1 cellular context compared by ENCODE assay signal in the genomic region with DNA sequence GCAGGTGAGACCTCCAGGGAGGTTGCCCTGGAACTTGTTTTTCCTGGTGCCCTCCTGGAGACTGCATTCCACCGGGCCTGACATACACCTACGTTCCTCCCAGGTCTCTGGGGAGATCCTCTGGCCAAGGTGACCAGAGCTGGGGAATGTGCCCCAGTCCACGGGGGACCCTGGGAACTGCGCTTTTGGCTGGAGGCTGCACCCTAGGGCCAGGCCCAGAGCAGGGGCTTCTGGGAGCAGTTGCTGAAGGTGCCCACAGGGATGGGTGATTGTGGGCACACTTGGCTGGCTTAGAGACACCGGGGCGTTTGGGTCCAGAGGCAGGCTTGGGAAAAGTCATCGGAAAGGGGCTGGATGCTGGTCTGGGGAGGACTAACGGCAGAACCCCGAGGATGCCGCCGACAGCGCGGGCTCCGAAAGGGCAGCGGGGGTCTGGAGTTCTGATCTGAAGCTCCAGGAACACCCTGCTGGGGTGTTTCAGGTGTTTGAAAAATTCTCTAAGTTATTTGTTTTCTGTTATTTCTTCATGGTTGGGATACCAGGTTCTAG.
TF ChIP-seq lines count a peak whose summit lies in the region.

No MANE protein-coding gene starts in this region.

TF ChIP-seq in HepG2, 621 proteins besides CTCF, POLR2A, EP300 and RAD21 (continued from another document):
- TF ChIP-seq, protein P1, sequence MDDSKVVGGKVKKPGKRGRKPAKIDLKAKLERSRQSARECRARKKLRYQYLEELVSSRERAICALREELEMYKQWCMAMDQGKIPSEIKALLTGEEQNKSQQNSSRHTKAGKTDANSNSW (CRISPR knock-in tag; IDR thresholded peaks at IDR 0.05; ENCODE audit: borderline replicate concordance), result no peak
- TF ChIP-seq NR2F2 (IDR thresholded peaks at IDR 0.05; ENCODE audit: borderline replicate concordance, low read depth) (no peak), RFX3 (CRISPR knock-in tag; IDR thresholded peaks at IDR 0.05) (no peak), ERF (CRISPR knock-in tag; IDR thresholded peaks at IDR 0.05) (no peak), ZKSCAN1 (IDR thresholded peaks at IDR 0.05; ENCODE audit: low read length) (no peak), SIX4 (CRISPR knock-in tag; IDR thresholded peaks at IDR 0.05) (no peak), SP1 (IDR thresholded peaks at IDR 0.05) (no peak), SP1 (CRISPR knock-in tag; IDR thresholded peaks at IDR 0.05) (no peak), FOXK2 (IDR thresholded peaks at IDR 0.05) (no peak), KLF11 (CRISPR knock-in tag; IDR thresholded peaks at IDR 0.05) (no peak), ZNF430 (CRISPR knock-in tag; IDR thresholded peaks at IDR 0.05) (no peak), HMG20A (CRISPR knock-in tag; IDR thresholded peaks at IDR 0.05; ENCODE audit: borderline replicate concordance) (no peak), ZNF367 (CRISPR knock-in tag; IDR thresholded peaks at IDR 0.05; ENCODE audit: borderline replicate concordance) (no peak), RBM39 (IDR thresholded peaks at IDR 0.05; ENCODE audit: low read depth, low read length, poor library complexity, severe bottlenecking) (no peak), ZNF460 (CRISPR knock-in tag; IDR thresholded peaks at IDR 0.05; ENCODE audit: borderline replicate concordance) (no peak), MAFF (IDR thresholded peaks at IDR 0.05; ENCODE audit: low read depth, low read length) (no peak), DMAP1 (CRISPR knock-in tag; IDR thresholded peaks at IDR 0.05) (0 out of 2 replicates have a peak, but pooled peaks have one; percentile 13), IKZF1 (IDR thresholded peaks at IDR 0.05) (no peak), MIER2 (CRISPR knock-in tag; IDR thresholded peaks at IDR 0.05) (no peak), PPARG (CRISPR knock-in tag; conservative IDR thresholded peaks at IDR 0.05) (no peak), ZMAT3 (CRISPR knock-in tag; conservative IDR thresholded peaks at IDR 0.05) (no peak), ZNF451 (CRISPR knock-in tag; IDR thresholded peaks at IDR 0.05) (no peak), ZSCAN21 (CRISPR knock-in tag; IDR thresholded peaks at IDR 0.05; ENCODE audit: borderline replicate concordance) (peak; percentile 44), RELA (CRISPR knock-in tag; IDR thresholded peaks at IDR 0.05) (no peak), LCORL (IDR thresholded peaks at IDR 0.05) (no peak), LCORL (CRISPR knock-in tag; IDR thresholded peaks at IDR 0.05) (no peak), MED8 (CRISPR knock-in tag; IDR thresholded peaks at IDR 0.05; ENCODE audit: insufficient replicate concordance) (no peak), SYNCRIP (IDR thresholded peaks at IDR 0.05; ENCODE audit: insufficient read depth, low read depth, low read length) (no peak), ZNF180 (CRISPR knock-in tag; IDR thresholded peaks at IDR 0.05; ENCODE audit: borderline replicate concordance, low read depth) (no peak), CHD4 (IDR thresholded peaks at IDR 0.05; ENCODE audit: borderline replicate concordance, low read length) (no peak), CCAR2 (optimal IDR thresholded peaks at IDR 0.05; ENCODE audit: low read depth, low read length) (no peak), KAT7 (CRISPR knock-in tag; IDR thresholded peaks at IDR 0.05; ENCODE audit: borderline replicate concordance) (no peak)
- TF ChIP-seq, protein P2, sequence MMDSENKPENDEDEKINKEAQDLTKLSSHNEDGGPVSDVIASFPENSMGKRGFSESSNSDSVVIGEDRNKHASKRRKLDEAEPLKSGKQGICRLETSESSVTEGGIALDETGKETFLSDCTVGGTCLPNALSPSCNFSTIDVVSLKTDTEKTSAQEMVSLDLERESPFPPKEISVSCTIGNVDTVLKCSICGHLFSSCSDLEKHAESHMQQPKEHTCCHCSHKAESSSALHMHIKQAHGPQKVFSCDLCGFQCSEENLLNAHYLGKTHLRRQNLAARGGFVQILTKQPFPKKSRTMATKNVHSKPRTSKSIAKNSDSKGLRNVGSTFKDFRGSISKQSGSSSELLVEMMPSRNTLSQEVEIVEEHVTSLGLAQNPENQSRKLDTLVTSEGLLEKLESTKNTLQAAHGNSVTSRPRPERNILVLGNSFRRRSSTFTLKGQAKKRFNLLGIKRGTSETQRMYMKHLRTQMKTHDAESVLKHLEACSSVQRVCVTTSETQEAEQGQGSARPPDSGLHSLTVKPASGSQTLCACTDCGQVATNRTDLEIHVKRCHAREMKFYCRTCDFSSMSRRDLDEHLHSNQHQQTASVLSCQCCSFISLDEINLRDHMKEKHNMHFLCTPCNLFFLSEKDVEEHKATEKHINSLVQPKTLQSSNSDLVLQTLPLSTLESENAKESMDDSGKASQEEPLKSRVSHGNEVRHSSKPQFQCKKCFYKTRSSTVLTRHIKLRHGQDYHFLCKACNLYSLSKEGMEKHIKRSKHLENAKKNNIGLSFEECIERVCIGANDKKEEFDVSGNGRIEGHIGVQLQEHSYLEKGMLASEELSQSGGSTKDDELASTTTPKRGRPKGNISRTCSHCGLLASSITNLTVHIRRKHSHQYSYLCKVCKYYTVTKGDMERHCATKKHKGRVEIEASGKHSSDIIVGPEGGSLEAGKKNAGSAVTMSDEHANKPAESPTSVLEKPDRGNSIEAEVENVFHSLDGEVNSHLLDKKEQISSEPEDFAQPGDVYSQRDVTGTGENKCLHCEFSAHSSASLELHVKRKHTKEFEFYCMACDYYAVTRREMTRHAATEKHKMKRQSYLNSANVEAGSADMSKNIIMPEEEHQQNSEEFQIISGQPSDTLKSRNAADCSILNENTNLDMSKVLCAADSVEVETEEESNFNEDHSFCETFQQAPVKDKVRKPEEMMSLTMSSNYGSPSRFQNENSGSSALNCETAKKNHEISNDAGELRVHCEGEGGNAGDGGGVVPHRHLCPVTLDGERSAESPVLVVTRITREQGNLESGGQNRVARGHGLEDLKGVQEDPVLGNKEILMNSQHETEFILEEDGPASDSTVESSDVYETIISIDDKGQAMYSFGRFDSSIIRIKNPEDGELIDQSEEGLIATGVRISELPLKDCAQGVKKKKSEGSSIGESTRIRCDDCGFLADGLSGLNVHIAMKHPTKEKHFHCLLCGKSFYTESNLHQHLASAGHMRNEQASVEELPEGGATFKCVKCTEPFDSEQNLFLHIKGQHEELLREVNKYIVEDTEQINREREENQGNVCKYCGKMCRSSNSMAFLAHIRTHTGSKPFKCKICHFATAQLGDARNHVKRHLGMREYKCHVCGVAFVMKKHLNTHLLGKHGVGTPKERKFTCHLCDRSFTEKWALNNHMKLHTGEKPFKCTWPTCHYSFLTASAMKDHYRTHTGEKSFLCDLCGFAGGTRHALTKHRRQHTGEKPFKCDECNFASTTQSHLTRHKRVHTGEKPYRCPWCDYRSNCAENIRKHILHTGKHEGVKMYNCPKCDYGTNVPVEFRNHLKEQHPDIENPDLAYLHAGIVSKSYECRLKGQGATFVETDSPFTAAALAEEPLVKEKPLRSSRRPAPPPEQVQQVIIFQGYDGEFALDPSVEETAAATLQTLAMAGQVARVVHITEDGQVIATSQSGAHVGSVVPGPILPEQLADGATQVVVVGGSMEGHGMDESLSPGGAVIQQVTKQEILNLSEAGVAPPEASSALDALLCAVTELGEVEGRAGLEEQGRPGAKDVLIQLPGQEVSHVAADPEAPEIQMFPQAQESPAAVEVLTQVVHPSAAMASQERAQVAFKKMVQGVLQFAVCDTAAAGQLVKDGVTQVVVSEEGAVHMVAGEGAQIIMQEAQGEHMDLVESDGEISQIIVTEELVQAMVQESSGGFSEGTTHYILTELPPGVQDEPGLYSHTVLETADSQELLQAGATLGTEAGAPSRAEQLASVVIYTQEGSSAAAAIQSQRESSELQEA (CRISPR knock-in tag; IDR thresholded peaks at IDR 0.05; ENCODE audit: not compliant biosample characterization), result no peak
- TF ChIP-seq, protein P3, sequence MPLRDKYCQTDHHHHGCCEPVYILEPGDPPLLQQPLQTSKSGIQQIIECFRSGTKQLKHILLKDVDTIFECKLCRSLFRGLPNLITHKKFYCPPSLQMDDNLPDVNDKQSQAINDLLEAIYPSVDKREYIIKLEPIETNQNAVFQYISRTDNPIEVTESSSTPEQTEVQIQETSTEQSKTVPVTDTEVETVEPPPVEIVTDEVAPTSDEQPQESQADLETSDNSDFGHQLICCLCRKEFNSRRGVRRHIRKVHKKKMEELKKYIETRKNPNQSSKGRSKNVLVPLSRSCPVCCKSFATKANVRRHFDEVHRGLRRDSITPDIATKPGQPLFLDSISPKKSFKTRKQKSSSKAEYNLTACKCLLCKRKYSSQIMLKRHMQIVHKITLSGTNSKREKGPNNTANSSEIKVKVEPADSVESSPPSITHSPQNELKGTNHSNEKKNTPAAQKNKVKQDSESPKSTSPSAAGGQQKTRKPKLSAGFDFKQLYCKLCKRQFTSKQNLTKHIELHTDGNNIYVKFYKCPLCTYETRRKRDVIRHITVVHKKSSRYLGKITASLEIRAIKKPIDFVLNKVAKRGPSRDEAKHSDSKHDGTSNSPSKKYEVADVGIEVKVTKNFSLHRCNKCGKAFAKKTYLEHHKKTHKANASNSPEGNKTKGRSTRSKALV (CRISPR knock-in tag; IDR thresholded peaks at IDR 0.05), result no peak
- TF ChIP-seq, protein P4, sequence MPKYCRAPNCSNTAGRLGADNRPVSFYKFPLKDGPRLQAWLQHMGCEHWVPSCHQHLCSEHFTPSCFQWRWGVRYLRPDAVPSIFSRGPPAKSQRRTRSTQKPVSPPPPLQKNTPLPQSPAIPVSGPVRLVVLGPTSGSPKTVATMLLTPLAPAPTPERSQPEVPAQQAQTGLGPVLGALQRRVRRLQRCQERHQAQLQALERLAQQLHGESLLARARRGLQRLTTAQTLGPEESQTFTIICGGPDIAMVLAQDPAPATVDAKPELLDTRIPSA (CRISPR knock-in tag; IDR thresholded peaks at IDR 0.05; ENCODE audit: borderline replicate concordance), result no peak
- TF ChIP-seq, protein P5, sequence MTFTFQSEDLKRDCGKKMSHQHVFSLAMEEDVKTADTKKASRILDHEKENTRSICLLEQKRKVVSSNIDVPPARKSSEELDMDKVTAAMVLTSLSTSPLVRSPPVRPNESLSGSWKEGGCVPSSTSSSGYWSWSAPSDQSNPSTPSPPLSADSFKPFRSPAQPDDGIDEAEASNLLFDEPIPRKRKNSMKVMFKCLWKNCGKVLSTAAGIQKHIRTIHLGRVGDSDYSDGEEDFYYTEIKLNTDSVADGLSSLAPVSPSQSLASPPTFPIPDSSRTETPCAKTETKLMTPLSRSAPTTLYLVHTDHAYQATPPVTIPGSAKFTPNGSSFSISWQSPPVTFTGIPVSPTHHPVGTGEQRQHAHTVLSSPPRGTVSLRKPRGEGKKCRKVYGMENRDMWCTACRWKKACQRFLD (CRISPR knock-in tag; IDR thresholded peaks at IDR 0.05; ENCODE audit: borderline replicate concordance), result no peak
- TF ChIP-seq, protein P6, sequence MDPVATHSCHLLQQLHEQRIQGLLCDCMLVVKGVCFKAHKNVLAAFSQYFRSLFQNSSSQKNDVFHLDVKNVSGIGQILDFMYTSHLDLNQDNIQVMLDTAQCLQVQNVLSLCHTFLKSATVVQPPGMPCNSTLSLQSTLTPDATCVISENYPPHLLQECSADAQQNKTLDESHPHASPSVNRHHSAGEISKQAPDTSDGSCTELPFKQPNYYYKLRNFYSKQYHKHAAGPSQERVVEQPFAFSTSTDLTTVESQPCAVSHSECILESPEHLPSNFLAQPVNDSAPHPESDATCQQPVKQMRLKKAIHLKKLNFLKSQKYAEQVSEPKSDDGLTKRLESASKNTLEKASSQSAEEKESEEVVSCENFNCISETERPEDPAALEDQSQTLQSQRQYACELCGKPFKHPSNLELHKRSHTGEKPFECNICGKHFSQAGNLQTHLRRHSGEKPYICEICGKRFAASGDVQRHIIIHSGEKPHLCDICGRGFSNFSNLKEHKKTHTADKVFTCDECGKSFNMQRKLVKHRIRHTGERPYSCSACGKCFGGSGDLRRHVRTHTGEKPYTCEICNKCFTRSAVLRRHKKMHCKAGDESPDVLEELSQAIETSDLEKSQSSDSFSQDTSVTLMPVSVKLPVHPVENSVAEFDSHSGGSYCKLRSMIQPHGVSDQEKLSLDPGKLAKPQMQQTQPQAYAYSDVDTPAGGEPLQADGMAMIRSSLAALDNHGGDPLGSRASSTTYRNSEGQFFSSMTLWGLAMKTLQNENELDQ (CRISPR knock-in tag; IDR thresholded peaks at IDR 0.05; ENCODE audit: borderline replicate concordance), result no peak
- TF ChIP-seq, protein P7, sequence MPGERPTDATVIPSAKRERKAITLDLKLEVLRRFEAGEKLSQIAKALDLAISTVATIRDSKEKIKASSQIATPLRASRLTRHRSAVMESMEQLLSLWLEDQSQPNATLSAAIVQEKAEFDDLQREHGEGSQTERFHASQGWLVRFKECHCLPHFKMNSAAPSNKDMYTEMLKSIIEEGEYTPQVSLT (CRISPR knock-in tag; IDR thresholded peaks at IDR 0.05; ENCODE audit: borderline replicate concordance, low read depth), result no peak
